ENCODE assay signal across 9 cellular contexts in the genomic region with DNA sequence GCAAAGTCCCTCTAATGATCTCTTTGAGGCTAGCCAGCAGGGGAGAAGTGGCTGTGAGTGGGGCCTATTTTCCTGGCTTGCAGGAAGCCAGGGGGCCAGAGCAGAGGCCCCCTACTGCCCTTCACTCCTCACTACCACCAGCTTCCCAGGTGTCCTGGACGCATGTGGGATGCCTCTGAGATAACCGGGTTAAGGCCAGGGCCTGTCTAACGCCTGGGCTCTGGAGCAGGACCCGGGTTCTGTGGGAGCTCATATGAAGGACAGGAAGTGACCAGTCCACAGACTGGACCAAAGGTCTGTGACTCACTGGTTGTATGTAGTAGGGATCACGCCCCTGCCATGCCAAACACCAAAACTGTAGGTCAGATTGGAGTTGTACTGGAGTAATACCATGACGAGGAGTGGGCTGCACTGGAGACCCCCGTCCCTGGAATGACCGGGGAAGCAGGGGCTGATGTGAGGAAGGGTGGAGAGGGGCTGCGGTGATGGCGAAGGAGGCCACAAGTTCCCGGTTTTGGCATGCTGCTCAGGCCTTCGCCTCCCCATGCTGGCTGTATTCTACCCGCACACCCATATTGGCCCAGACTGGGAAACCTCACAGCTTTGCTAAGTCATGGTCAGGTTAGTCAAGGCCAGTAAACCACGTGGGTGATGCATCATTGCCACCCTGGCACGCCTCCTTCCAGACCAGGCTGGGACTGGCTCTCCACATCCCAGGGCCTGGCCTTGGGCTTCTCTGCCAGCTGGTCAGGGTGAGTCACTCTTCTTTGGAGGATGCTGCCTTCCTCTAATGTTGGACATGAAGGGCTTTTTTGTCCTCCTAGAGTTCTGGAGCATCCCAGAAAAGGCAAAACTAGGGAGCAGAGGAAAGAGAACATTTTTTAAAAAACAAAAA. TPM values are rescaled to one million over a fixed set of nuclear protein-coding genes. Genes with fewer than 3 reads are reported as not detected.
DNase-seq lines count a peak whose midpoint lies in the region; ATAC-seq and TF ChIP-seq lines count a peak whose summit lies in the region.
"Had no signal": no experiment of that assay in that cellular context is flagged by ENCODE, and none has a peak within 500 bp of the region (broad histone marks: within the 10 kb centered on the region; RNA-seq: fewer than 3 reads in every experiment).

No MANE protein-coding gene starts in this region.

- H3K4me3 Mint-ChIP-seq in dendritic cell treated with granulocyte-macrophage colony-stimulating factor and Interleukin-4, amounts not matched to agents 40 ng/mL and 50 ng/mL, for 4 days: no peak overlapping the region

- intact Hi-C loops in dendritic cell treated with granulocyte-macrophage colony-stimulating factor and Interleukin-4, amounts not matched to agents 40 ng/mL and 50 ng/mL, for 4 days (cut with micrococcal nuclease): no loop called here

- no peaks in the 10 kb centered on the region for H3K36me3 Mint-ChIP-seq in dendritic cell treated with granulocyte-macrophage colony-stimulating factor and Interleukin-4, amounts not matched to agents 40 ng/mL and 50 ng/mL, for 4 days (ENCODE audit: low read depth)

- no peaks in the 10 kb centered on the region for H3K9me3 Mint-ChIP-seq in dendritic cell treated with granulocyte-macrophage colony-stimulating factor and Interleukin-4, amounts not matched to agents 40 ng/mL and 50 ng/mL, for 4 days

- H3K27ac ChIP-seq in C4-2B: peak overlapping the region; percentile 14; the same call in 1 of the 2 replicates

- ATAC-seq in HG03432 (IDR thresholded peaks at IDR 0.05; ENCODE audit: unreplicated experiment): no peak

- in situ Hi-C loops in GM13977 (cut with MboI; ENCODE audit: low pct_unique_long_range_greater_than_20kb, low sequenced_read_pairs, unreplicated experiment): no loop called here

- peaks cover 50% of the 10 kb centered on the region for H3K4me1 Mint-ChIP-seq in dendritic cell treated with granulocyte-macrophage colony-stimulating factor and Interleukin-4, amounts not matched to agents 40 ng/mL and 50 ng/mL, for 4 days (ENCODE audit: low read depth)

- TF ChIP-seq CTCF in C4-2B (conservative IDR thresholded peaks at IDR 0.05): no peak
- TF ChIP-seq CTCF in GM13977 (IDR thresholded peaks at IDR 0.05; ENCODE audit: extremely low read depth, insufficient read depth, missing control alignments): no peak

- H3K27me3 Mint-ChIP-seq in dendritic cell treated with granulocyte-macrophage colony-stimulating factor and Interleukin-4, amounts not matched to agents 40 ng/mL and 50 ng/mL, for 4 days: no peaks in the 10 kb centered on the region

- DNase-seq in MV-4-11 (lab: John Stamatoyannopoulos, UW) (peak; percentile 96), mucosa of gallbladder (ENCODE audit: low spot score) (peak; percentile 71), GM13977 (ENCODE audit: low spot score) (no peak), iPS-NIHi11 (ENCODE audit: low spot score) (no peak)
- no peak for DNase-seq in activated T-cell treated with anti-CD3 and anti-CD28 coated beads, Interleukin-2, amount 50 U/mL, for 1 hour
- DNase-seq: activated CD4-positive, alpha-beta T cell treated with anti-CD3 and anti-CD28 coated beads for 4 hours had no signal

- H3K27ac Mint-ChIP-seq in dendritic cell treated with granulocyte-macrophage colony-stimulating factor and Interleukin-4, amounts not matched to agents 40 ng/mL and 50 ng/mL, for 4 days: peak overlapping the region; percentile 90

RNA-seq across cellular contexts. Expression of gene TMEM230, which starts 47.1 kb away (rescaled TPM):
- total RNA-seq in mucosa of gallbladder: 107 TPM

RNA-seq across cellular contexts. Expression of gene PCNA, which starts 54.0 kb away (rescaled TPM):
- 43.9 TPM for total RNA-seq in mucosa of gallbladder

Comparison
In these comparisons a context has a peak if more than half of its experiments do, and no peak if none do; other contexts are left out.
1. DNase-seq: peak in MV-4-11 (single experiment) and mucosa of gallbladder (single experiment); none in GM13977 (single experiment), activated T-cell treated with anti-CD3 and anti-CD28 coated beads, Interleukin-2, amount 50 U/mL, for 1 hour (single experiment) and iPS-NIHi11 (single experiment).